Comparison of ENCODE assay signal across 9 cellular contexts in the genomic region with DNA sequence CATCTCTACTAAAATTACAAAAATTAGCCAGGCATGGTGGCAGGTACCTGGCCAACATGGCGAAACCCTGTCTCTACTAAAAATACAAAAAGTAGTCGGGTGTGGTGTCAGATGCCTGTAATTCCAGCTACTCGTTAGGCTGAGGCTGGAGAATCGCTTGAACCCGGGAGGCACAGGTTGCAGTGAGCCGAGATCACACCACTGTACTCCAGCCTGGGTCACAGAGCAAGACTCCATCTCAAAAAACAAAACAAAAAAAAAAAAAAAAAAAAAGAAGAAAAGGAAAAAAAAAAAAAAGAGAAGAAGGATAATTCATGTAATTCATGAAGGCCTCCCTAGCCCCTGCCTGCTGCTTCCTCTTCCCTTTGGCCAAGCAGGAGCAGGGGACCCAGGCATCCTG. TPM values are rescaled to one million over a fixed set of nuclear protein-coding genes. Genes with fewer than 3 reads are reported as not detected.
"Had no signal": no experiment of that assay in that cellular context is flagged by ENCODE, and none has a peak within 500 bp of the region (broad histone marks: within the 10 kb centered on the region; RNA-seq: fewer than 3 reads in every experiment).

No MANE protein-coding gene starts in this region.

RNA-seq across cellular contexts. Expression of a gene that starts 10.4 kb away (rescaled TPM):
- total RNA-seq: LHCN-M2, MCF 10A, NCI-H460, OCI-LY7, PC-9, Peyer's patch, Right ventricle myocardium superior, SJSA1 had no signal
- polyA plus RNA-seq: SK-N-SH had no signal
